In genomic region chr2:226983891-226984290, GRCh38 we compare ENCODE assay signal across 1 cellular context.
TF ChIP-seq lines count a peak whose summit lies in the region.

No MANE protein-coding gene starts in this region.

TF ChIP-seq in HCT116, 20 proteins besides CTCF, POLR2A, EP300 and RAD21 (continued from another document):
- no peak for TF ChIP-seq REST (IDR thresholded peaks at IDR 0.05; ENCODE audit: low read depth)
- TF ChIP-seq ZNF274 (IDR thresholded peaks at IDR 0.05; ENCODE audit: low read depth, low read length), result no peak
- TF ChIP-seq ZFX (IDR thresholded peaks at IDR 0.05), result no peak
- TF ChIP-seq FOSL1 (IDR thresholded peaks at IDR 0.05; ENCODE audit: low read depth), result no peak
- no peak for TF ChIP-seq SRF (IDR thresholded peaks at IDR 0.05; ENCODE audit: low read depth)
- TF ChIP-seq, protein P1, sequence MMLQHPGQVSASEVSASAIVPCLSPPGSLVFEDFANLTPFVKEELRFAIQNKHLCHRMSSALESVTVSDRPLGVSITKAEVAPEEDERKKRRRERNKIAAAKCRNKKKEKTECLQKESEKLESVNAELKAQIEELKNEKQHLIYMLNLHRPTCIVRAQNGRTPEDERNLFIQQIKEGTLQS (IDR thresholded peaks at IDR 0.05), result no peak
- no peak for TF ChIP-seq TCF7L2 (IDR thresholded peaks at IDR 0.05; ENCODE audit: borderline replicate concordance, extremely low read depth, insufficient read depth, insufficient read length)
- no peak for TF ChIP-seq EGR1 (IDR thresholded peaks at IDR 0.05; ENCODE audit: low read depth)
